Comparison of ENCODE assay signal across 8 cellular contexts in the genomic region with DNA sequence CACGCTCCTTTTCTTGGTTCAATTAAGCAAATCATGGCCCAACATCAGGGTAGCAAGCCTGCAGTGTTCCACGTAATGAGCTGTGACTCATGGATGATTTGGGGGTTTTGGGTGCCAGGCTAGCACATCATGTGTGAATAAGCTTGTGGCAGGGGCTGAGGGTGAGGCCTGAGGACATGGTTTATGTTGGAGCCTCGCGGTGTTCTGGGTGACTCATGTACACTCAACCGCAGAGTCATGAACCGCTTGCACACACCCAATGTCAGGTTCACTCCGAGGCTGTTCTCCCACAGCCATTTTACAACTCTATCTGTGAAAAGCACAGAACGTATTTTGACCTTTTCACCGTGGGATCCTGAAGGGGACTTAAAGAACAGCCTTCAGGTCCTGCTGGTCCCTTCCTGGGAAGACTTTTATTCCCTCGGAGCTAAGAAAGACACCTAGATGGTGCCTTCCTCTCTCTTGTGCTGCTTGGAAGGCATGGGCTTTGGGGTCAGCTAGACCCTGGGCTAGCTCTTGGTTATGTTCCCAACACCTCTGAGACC.
A peak's percentile ranks its signal among the peaks of the same experiment; 100 is the strongest.
DNase-seq lines count a peak whose midpoint lies in the region; ATAC-seq, FAIRE-seq and TF ChIP-seq lines count a peak whose summit lies in the region.

No MANE protein-coding gene starts in this region.

- H3K27me3 ChIP-seq in lower lobe of right lung (ENCODE audit: low read depth) (no peaks in the 10 kb centered on the region), upper lobe of right lung (no peaks in the 10 kb centered on the region)

- H3K27me3 Mint-ChIP-seq in activated T-cell treated with anti-CD3 and anti-CD28 coated beads, Interleukin-2, amount 50 U/mL, for 4 hours (ENCODE audit: low read depth): peaks cover 2% of the 10 kb centered on the region

- no peak for TF ChIP-seq RAD21 in A549 (conservative IDR thresholded peaks at IDR 0.05 in 1 of 2, IDR thresholded peaks at IDR 0.05 in 1 of 2)

- no peak for TF ChIP-seq CTCF in A549 (IDR thresholded peaks at IDR 0.05)
- no peak for TF ChIP-seq CTCF in lower lobe of right lung (IDR thresholded peaks at IDR 0.05)
- no peak for TF ChIP-seq CTCF in upper lobe of right lung (IDR thresholded peaks at IDR 0.05)

- TF ChIP-seq POLR2A in A549 (IDR thresholded peaks at IDR 0.05; ENCODE audit: low read length) (no peak), GM18505 (IDR thresholded peaks at IDR 0.05; ENCODE audit: borderline replicate concordance, extremely low read depth, insufficient read depth, insufficient read length) (no peak)

- H3K36me3 ChIP-seq in lower lobe of right lung: no peaks in the 10 kb centered on the region
- no peaks in the 10 kb centered on the region for H3K36me3 ChIP-seq in upper lobe of right lung

- 63% methylated on average over 9 of the region's 10 CpGs for WGBS in A549 (ENCODE audit: missing lambda C conversion rate)

- H3K9me3 Mint-ChIP-seq in activated T-cell treated with anti-CD3 and anti-CD28 coated beads, Interleukin-2, amount 50 U/mL, for 4 hours: no peaks in the 10 kb centered on the region

- POLR2A ChIA-PET in A549 (lab: Yijun Ruan, JAX): no interaction called here

- no peak for TF ChIP-seq EP300 in A549 (IDR thresholded peaks at IDR 0.05)

- CTCF ChIA-PET in A549 (lab: Yijun Ruan, JAX): interaction anchor here (1.5 kb wide), 1 partner anchor 17 kb away, joined by 3 read pairs; no protein-coding TSS in a partner anchor

- H3K27ac ChIP-seq in A549: peak overlapping the region in 1 of 2 experiments; percentile 72; a peak in 4 of 6 replicates
- H3K27ac ChIP-seq in lower lobe of right lung: peak overlapping the region; percentile 73
- H3K27ac ChIP-seq in upper lobe of right lung: peak overlapping the region; percentile 73

- peaks cover 10% of the 10 kb centered on the region for H3K4me1 Mint-ChIP-seq in activated T-cell treated with anti-CD3 and anti-CD28 coated beads, Interleukin-2, amount 50 U/mL, for 4 hours (ENCODE audit: low read depth)

- no peak overlapping the region for H3K4me3 Mint-ChIP-seq in activated T-cell treated with anti-CD3 and anti-CD28 coated beads, Interleukin-2, amount 50 U/mL, for 4 hours

- no peaks in the 10 kb centered on the region for H3K36me3 Mint-ChIP-seq in activated T-cell treated with anti-CD3 and anti-CD28 coated beads, Interleukin-2, amount 50 U/mL, for 4 hours (ENCODE audit: insufficient read depth)

- FAIRE-seq in A549 (lab: Jason Lieb, UNC): no peak

- no peaks in the 10 kb centered on the region for H3K9me3 ChIP-seq in A549
- no peaks in the 10 kb centered on the region for H3K9me3 ChIP-seq in lower lobe of right lung
- no peaks in the 10 kb centered on the region for H3K9me3 ChIP-seq in upper lobe of right lung

- intact Hi-C loops in lower lobe of right lung (cut with DNase I) (no loop called here), upper lobe of right lung (cut with DNase I) (no loop called here)

- H3K4me3 ChIP-seq in A549: no peak overlapping the region
- no peak overlapping the region for H3K4me3 ChIP-seq in lower lobe of right lung
- H3K4me3 ChIP-seq in upper lobe of right lung: no peak overlapping the region

- DNase-seq in A549 (ENCODE audit: low read depth in 1 of 2, low spot score in 1 of 2): peak in 1 of 2 experiments; percentile 56
- DNase-seq in HS-27A (ENCODE audit: low read depth): peak; percentile 92
- DNase-seq in activated T-cell treated with anti-CD3 and anti-CD28 coated beads, Interleukin-2, amount 50 U/mL, for 4 hours: peak; percentile 26
- DNase-seq in lower lobe of right lung: peak; percentile 70
- peak; percentile 65 for DNase-seq in upper lobe of right lung
- DNase-seq in NK-92 treated with Interleukin-12 subunit alpha and Interleukin-12 subunit beta, amount 100 ng/mL, for 24 hours (lab: John Stamatoyannopoulos, UW): no peak
- DNase-seq in NCI-H69 (lab: John Stamatoyannopoulos, UW): no peak

- 0 out of 3 replicates have a peak overlapping the region, but pooled peaks have one; percentile 13 for H3K4me2 ChIP-seq in A549

- ATAC-seq in A549 (peak; percentile 88 to 94), lower lobe of right lung (peak; percentile 83 to 89), upper lobe of right lung (peak; percentile 89), GM18505 (IDR thresholded peaks at IDR 0.05; ENCODE audit: unreplicated experiment) (no peak)
- ATAC-seq in activated T-cell treated with anti-CD3 and anti-CD28 coated beads, Interleukin-2, amount 50 U/mL, for 4 hours: peak; percentile 75 to 95

- H3K4me1 ChIP-seq in A549: peaks cover 13% of the 10 kb centered on the region
- no peaks in the 10 kb centered on the region for H3K4me1 ChIP-seq in lower lobe of right lung
- H3K4me1 ChIP-seq in upper lobe of right lung: no peaks in the 10 kb centered on the region

TF ChIP-seq in A549, 52 proteins besides CTCF, POLR2A, EP300 and RAD21:
- TF ChIP-seq JUNB (IDR thresholded peaks at IDR 0.05) (peak; percentile 25; the same call in 1 of the 2 replicates), CEBPB (IDR thresholded peaks at IDR 0.05) (no peak), FOSL2 (IDR thresholded peaks at IDR 0.05) (no peak), FOSL2 (CRISPR knock-in tag; IDR thresholded peaks at IDR 0.05) (peak; percentile 70)
- TF ChIP-seq, protein P1, sequence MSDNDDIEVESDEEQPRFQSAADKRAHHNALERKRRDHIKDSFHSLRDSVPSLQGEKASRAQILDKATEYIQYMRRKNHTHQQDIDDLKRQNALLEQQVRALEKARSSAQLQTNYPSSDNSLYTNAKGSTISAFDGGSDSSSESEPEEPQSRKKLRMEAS (IDR thresholded peaks at IDR 0.05): peak; percentile 35; the same call in 1 of the 2 replicates

Comparison
In these comparisons a context has a peak if more than half of its experiments do, and no peak if none do; other contexts are left out.
1. DNase-seq: peak in HS-27A (single experiment), activated T-cell treated with anti-CD3 and anti-CD28 coated beads, Interleukin-2, amount 50 U/mL, for 4 hours (single experiment), lower lobe of right lung (single experiment) and upper lobe of right lung (single experiment); none in NK-92 treated with Interleukin-12 subunit alpha and Interleukin-12 subunit beta, amount 100 ng/mL, for 24 hours (single experiment) and NCI-H69 (single experiment).